ENCODE assay signal across 8 cellular contexts in the genomic region with DNA sequence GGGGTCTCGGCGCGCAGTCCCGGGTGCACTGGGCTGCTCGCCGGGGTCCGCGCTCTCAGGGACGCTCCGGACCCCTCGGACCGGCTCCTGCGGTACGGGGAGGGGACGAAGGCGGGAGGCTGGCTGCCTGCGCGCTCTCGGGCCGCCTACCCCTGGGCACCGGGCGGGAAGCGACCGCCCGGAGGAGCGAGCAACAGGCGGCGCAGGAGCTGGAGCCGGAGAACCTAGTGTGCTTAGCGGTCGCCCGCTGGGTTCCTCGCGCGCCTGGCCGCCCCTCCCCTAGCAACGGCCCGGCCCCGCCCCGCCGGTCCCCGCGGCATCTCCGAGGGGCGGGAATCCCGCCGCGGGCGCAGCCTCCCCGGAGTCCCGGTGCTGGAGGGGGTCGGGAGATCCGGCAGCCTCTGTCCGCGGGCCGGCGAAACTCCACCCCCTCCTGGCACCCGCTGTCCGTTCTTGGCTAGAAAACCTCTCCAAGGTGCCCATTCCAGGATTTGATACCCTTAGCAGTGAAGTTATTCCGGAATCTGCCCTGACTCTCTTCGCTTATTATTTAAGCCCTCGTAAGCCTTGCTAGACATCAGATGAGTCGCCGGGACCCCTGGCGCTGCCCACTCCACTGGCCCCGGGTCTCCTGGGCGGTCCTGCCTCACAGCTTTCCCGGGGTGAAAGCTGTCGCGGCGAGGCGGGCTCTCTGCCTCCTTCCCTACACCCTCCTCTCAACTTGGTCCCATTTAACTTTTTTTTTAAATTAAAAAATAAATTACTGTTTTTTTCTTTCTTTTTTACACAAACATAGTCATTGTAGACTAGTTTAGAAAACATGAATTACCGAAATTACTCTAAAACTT. TPM values are rescaled to one million over a fixed set of nuclear protein-coding genes. Genes with fewer than 3 reads are reported as not detected.
DNase-seq lines count a peak whose midpoint lies in the region; ATAC-seq and TF ChIP-seq lines count a peak whose summit lies in the region.

Gene RPRML (minus strand): TSS at position 231 of the 848 bp plus-strand sequence. CDS start 246 bp downstream, outside the sequence.

- H3K9me3 ChIP-seq in aorta (ENCODE audit: control insufficient read depth, low read length) = no peaks in the 10 kb centered on the region

- no peaks in the 10 kb centered on the region for H3K36me3 ChIP-seq in aorta (ENCODE audit: control insufficient read depth in 1 of 2, insufficient read depth in 2 of 2, low read length in 1 of 2)

- H3K4me1 ChIP-seq in aorta (ENCODE audit: control insufficient read depth in 1 of 2, insufficient read depth in 2 of 2, low read length in 2 of 2) = no peaks in the 10 kb centered on the region

- intact Hi-C loops in aorta (cut with DNase I) = no loop called here

- WGBS in aorta, 2 donors = 1% methylated on average over 46 to 73 of the region's 73 CpGs

- no peak for TF ChIP-seq CTCF in foreskin fibroblast (IDR thresholded peaks at IDR 0.05; ENCODE audit: low read depth, low read length)

- H3K4me3 ChIP-seq in foreskin fibroblast (ENCODE audit: low read depth in 1 of 2, low read length in 2 of 2) (peak within 1 kb of the TSS; percentile 20 to 38), aorta (ENCODE audit: low read length in 2 of 2) (peak within 1 kb of the TSS; percentile 48 to 54)

- DNase-seq in ELR (ENCODE audit: low read depth) (peak; percentile 58), NCI-H2171 (lab: John Stamatoyannopoulos, UW) (peak; percentile 42), foreskin fibroblast (peak; percentile 14 to 51), occipital lobe (lab: John Stamatoyannopoulos, UW) (no peak), aorta (peak; percentile 65 to 84)
- DNase-seq in activated CD8-positive, alpha-beta memory T cell treated with anti-CD3 and anti-CD28 coated beads, Interleukin-2, amount 50 U/mL, for 4 hours = peak; percentile 34

- no peak within 1 kb of the TSS for H3K27ac ChIP-seq in aorta (ENCODE audit: low read depth in 1 of 2, low read length in 2 of 2)

- no peaks in the 10 kb centered on the region for H3K27me3 ChIP-seq in aorta (ENCODE audit: control insufficient read depth in 1 of 2, insufficient read depth in 2 of 2, low read length in 1 of 2)

- ATAC-seq in aorta (ENCODE audit: low FRiP score) (peak; percentile 54), HG02571 (IDR thresholded peaks at IDR 0.05; ENCODE audit: unreplicated experiment) (no peak), GM18498 (IDR thresholded peaks at IDR 0.05; ENCODE audit: unreplicated experiment) (no peak)

RNA-seq across cellular contexts. Expression of gene RPRML, which starts in this region (rescaled TPM):
- 16.1 TPM for total RNA-seq in occipital lobe
- total RNA-seq in aorta = 1 to 10 TPM in 1 of 2 donors, not detected in 1; 1.4 TPM
- under 1 TPM in 1 of 2 donors, not detected in 1; 0.84 TPM for polyA plus RNA-seq in aorta
